In the genomic region with DNA sequence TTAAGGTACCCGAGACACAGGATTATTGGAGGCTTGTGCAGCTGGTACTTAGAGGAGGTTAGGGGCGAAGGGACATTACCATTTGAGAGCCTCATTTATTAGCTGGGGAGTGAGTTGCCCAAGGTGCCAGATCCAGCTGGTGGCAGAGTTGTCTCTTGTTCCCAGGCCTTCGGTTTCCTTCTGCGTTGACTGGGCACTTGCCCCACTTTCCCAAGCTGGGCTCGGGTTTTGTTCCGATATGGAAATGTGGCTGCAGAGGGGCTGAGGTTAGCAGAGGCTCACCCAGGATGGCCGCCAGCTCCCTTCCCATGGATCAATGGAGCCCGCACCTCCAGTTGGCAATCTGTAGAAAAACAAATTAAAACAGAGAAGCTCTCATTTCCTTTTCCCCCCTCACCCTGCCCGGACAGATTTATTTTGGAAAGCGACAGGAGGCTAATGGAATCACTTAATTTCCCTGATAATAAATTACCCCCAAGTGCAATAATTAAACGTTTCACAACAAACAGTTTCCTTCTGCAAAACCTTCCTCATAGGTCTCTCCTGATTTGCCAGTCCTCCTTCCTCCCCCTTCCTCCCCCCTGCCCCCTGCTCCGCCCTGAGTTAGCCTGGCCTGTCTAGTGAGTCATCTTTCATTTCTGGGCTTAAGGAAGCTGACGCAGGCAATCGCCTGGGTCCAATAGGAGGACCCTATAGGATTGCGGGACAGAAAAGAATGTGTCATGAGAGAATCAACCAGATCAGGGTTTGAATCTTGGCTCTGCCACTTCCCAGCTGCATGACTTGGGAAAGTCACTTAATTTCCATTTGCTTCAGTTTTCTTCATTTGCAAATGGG, we compare ENCODE assay signal across 12 cellular contexts. TPM values are rescaled to one million over a fixed set of nuclear protein-coding genes. Genes with fewer than 3 reads are reported as not detected.
DNase-seq lines count a peak whose midpoint lies in the region; ATAC-seq and TF ChIP-seq lines count a peak whose summit lies in the region.
"Had no signal": no experiment of that assay in that cellular context is flagged by ENCODE, and none has a peak within 500 bp of the region (broad histone marks: within the 10 kb centered on the region; RNA-seq: fewer than 3 reads in every experiment).

No MANE protein-coding gene starts in this region.

- H3K27me3 ChIP-seq in IMR-90 (ENCODE audit: control insufficient read depth, insufficient read depth, low read length) (no peaks in the 10 kb centered on the region), adrenal gland (no peaks in the 10 kb centered on the region)
- H3K27me3 ChIP-seq: cardiac muscle cell had no signal

- no peak overlapping the region for H2BK20ac ChIP-seq in IMR-90 (ENCODE audit: low read depth, low read length)

- H2AK9ac ChIP-seq in IMR-90 (replicated peaks; ENCODE audit: low read depth, low read length, poor library complexity): no peak overlapping the region

- no peak overlapping the region for H3K4me2 ChIP-seq in IMR-90 (ENCODE audit: low read depth, low read length)

- H3K14ac ChIP-seq in IMR-90 (replicated peaks; ENCODE audit: low read depth, low read length): no peak overlapping the region

- DNase-seq in Ammon's horn (ENCODE audit: low spot score) (peak; percentile 29), IMR-90 (peak; percentile 12), adrenal gland (peak in 6 of 7 donors; percentile 25 to 62 (median 48)), medulla oblongata (ENCODE audit: extremely low spot score) (peak; percentile 9)
- DNase-seq in activated naive CD4-positive, alpha-beta T cell treated with anti-CD3 and anti-CD28 coated beads, Interleukin-2, amount 50 U/mL, for 16 hours: no peak
- no peak for DNase-seq in stimulated activated naive CD4-positive, alpha-beta T cell treated with Interleukin-2 at 50 U/mL for 16 hours (lab: John Stamatoyannopoulos, UW)
- DNase-seq: activated CD4-positive, alpha-beta T cell treated with anti-CD3 and anti-CD28 coated beads, Interleukin-2, amount 10 ng/mL, durations not matched to agents 24 days and 14 days; COR-L47; NCI-H526 had no signal

- no peak overlapping the region for H3K9ac ChIP-seq in IMR-90 (ENCODE audit: low read depth, low read length)

- H2AFZ ChIP-seq in IMR-90 (replicated peaks; ENCODE audit: low read length, poor library complexity): no peak overlapping the region

- H3K4me3 ChIP-seq in IMR-90 (ENCODE audit: insufficient read depth, low read depth, low read length): no peak overlapping the region
- no peak overlapping the region for H3K4me3 ChIP-seq in adrenal gland
- H3K4me3 ChIP-seq: cardiac muscle cell had no signal

- in situ Hi-C loops in IMR-90 (cut with MboI; ENCODE audit: low sequenced_read_pairs): no loop called here

- H3K9me3 ChIP-seq in IMR-90 (ENCODE audit: control insufficient read depth, insufficient read depth, low read length): no peaks in the 10 kb centered on the region
- H3K9me3 ChIP-seq in adrenal gland (replicated peaks in 1 of 3): no peaks in the 10 kb centered on the region

- no peaks in the 10 kb centered on the region for H3K36me3 ChIP-seq in IMR-90 (ENCODE audit: control insufficient read depth, insufficient read depth, low read length)
- no peaks in the 10 kb centered on the region for H3K36me3 ChIP-seq in adrenal gland (replicated peaks in 1 of 2)
- H3K36me3 ChIP-seq: cardiac muscle cell had no signal

- no peak overlapping the region for H2AK5ac ChIP-seq in IMR-90 (ENCODE audit: low read depth, low read length)

- H4K20me1 ChIP-seq in IMR-90 (ENCODE audit: insufficient read depth, low read length): no peaks in the 10 kb centered on the region

- POLR2A ChIA-PET in IMR-90 (lab: Charles Lee; ENCODE audit: unreplicated experiment): no interaction called here

- H3K56ac ChIP-seq in IMR-90 (ENCODE audit: extremely low read depth, insufficient read depth, low read length): no peak overlapping the region

- no peaks in the 10 kb centered on the region for H3K9me1 ChIP-seq in IMR-90 (ENCODE audit: insufficient read depth, low read length)

- H3K27ac ChIP-seq in IMR-90 (ENCODE audit: insufficient read depth, low read length) (no peak overlapping the region), adrenal gland (no peak overlapping the region)
- H3K27ac ChIP-seq: cardiac muscle cell had no signal

- H3K79me1 ChIP-seq in IMR-90 (ENCODE audit: low read depth in 1 of 2, low read length in 2 of 2): no peaks in the 10 kb centered on the region

- H4K91ac ChIP-seq in IMR-90 (ENCODE audit: insufficient read depth, low read depth, low read length): no peak overlapping the region

- no peak overlapping the region for H4K5ac ChIP-seq in IMR-90 (ENCODE audit: low read depth, low read length)

- intact Hi-C loops in IMR-90 (cut with micrococcal nuclease): no loop called here
- intact Hi-C loops in adrenal gland (cut with DNase I): no loop called here

- no peak overlapping the region for H2BK5ac ChIP-seq in IMR-90 (ENCODE audit: low read depth, low read length, poor library complexity, severe bottlenecking)

- no peak for TF ChIP-seq RAD21 in IMR-90 (IDR thresholded peaks at IDR 0.05; ENCODE audit: low read length)

- 67% methylated on average over 5 of the region's 15 CpGs; no CpG with 5 or more reads in 1 of the 2 experiments for WGBS in IMR-90 (ENCODE audit: extremely low coverage in 2 of 2, insufficient read length in 1 of 2), 2 experiments
- 52 to 58% (median 55%) methylated on average over 14 to 15 of the region's 15 CpGs for WGBS in adrenal gland, 4 donors

- H2BK15ac ChIP-seq in IMR-90 (ENCODE audit: low read depth, low read length): no peak overlapping the region

- TF ChIP-seq CTCF in IMR-90 (conservative IDR thresholded peaks at IDR 0.05; ENCODE audit: low read depth, low read length) (no peak), adrenal gland (IDR thresholded peaks at IDR 0.05) (no peak)

- no peak overlapping the region for H4K8ac ChIP-seq in IMR-90 (ENCODE audit: low read depth in 2 of 2, low read length in 2 of 2)

- H2BK120ac ChIP-seq in IMR-90 (ENCODE audit: low read depth, low read length): no peak overlapping the region

- H3K4me1 ChIP-seq in IMR-90 (ENCODE audit: control insufficient read depth, insufficient read depth, low read length) (no peaks in the 10 kb centered on the region), adrenal gland (replicated peaks in 1 of 2) (no peaks in the 10 kb centered on the region)

- no peak overlapping the region for H3K18ac ChIP-seq in IMR-90 (ENCODE audit: low read depth, low read length)

- TF ChIP-seq POLR2A in IMR-90 (IDR thresholded peaks at IDR 0.05; ENCODE audit: low read depth, low read length): no peak
- TF ChIP-seq POLR2A in adrenal gland (IDR thresholded peaks at IDR 0.05): no peak

- dilution Hi-C loops in IMR-90 (cut with HindIII; ENCODE audit: low sequenced_read_pairs, unreplicated experiment): no loop called here

- CTCF ChIA-PET in IMR-90 (lab: Yijun Ruan, JAX): interaction anchor here (1.1 kb wide), 1 partner anchor 28 kb away, joined by 3 read pairs; no protein-coding TSS in a partner anchor

- no TSS peak for BruUV-seq in IMR-90 (replicated peaks; lab: Mats Ljungman, UMichigan)

- ATAC-seq in IMR-90 (ENCODE audit: low read depth) (peak; percentile 29; the same call in 1 of the 2 replicates), GM19397 (IDR thresholded peaks at IDR 0.05; ENCODE audit: unreplicated experiment) (no peak), GM21367 (IDR thresholded peaks at IDR 0.05; ENCODE audit: unreplicated experiment) (no peak)

- no peak overlapping the region for H3K4ac ChIP-seq in IMR-90 (ENCODE audit: low read depth, low read length)

- no peak overlapping the region for H3K23ac ChIP-seq in IMR-90 (ENCODE audit: low read depth, low read length)

TF ChIP-seq in IMR-90, 13 proteins besides CTCF, POLR2A, EP300 and RAD21:
- TF ChIP-seq NFE2L2 (IDR thresholded peaks at IDR 0.05; ENCODE audit: low read depth, low read length) (no peak), BHLHE40 (IDR thresholded peaks at IDR 0.05; ENCODE audit: low read depth, low read length) (no peak), RFX5 (IDR thresholded peaks at IDR 0.05; ENCODE audit: low read depth, low read length) (no peak), FOS (IDR thresholded peaks at IDR 0.05; ENCODE audit: low read depth, low read length) (no peak), MXI1 (IDR thresholded peaks at IDR 0.05; ENCODE audit: borderline replicate concordance, low read depth, low read length) (no peak), SMC3 (IDR thresholded peaks at IDR 0.05; ENCODE audit: low read depth, low read length) (no peak), CHD1 (IDR thresholded peaks at IDR 0.05; ENCODE audit: low read depth, low read length) (no peak), USF2 (IDR thresholded peaks at IDR 0.05; ENCODE audit: low read depth, low read length) (no peak), CEBPB (IDR thresholded peaks at IDR 0.05; ENCODE audit: low read depth, low read length) (no peak)

RNA-seq across cellular contexts. Expression of gene ADRA2A, which starts 51.7 kb away (rescaled TPM):
- total RNA-seq in IMR-90 (2012; rRNA removed): not detected in 2 replicates
- not detected in 2 replicates for polyA plus RNA-seq in IMR-90 (2012; rRNA removed)
- polyA plus RNA-seq in IMR-90 (2012; cell fraction: cytosol; rRNA removed): not detected in 2 replicates
- 0.03 and 0.05 TPM in 2 replicates for polyA plus RNA-seq in IMR-90 (2012; cell fraction: nucleus; rRNA removed; ENCODE audit: low replicate concordance)
- 1 to 10 TPM; 2.3 to 9.6 (median 3.8) TPM for total RNA-seq in adrenal gland
- polyA plus RNA-seq in adrenal gland: 1 to 10 TPM in 1 of 3 donors, under 1 TPM in 2; 0.32 to 1.0 (median 0.75) TPM
- total RNA-seq: activated CD4-positive, alpha-beta T cell treated with anti-CD3 and anti-CD28 coated beads, Interleukin-2, amount 10 ng/mL, durations not matched to agents 24 days and 14 days had no signal
- polyA plus RNA-seq: cardiac muscle cell had no signal

Comparison
In these comparisons a context has a peak if more than half of its experiments do, and no peak if none do; other contexts are left out.
1. DNase-seq: peak in Ammon's horn (single experiment), IMR-90 (single experiment), adrenal gland (6 of 7) and medulla oblongata (single experiment); none in activated naive CD4-positive, alpha-beta T cell treated with anti-CD3 and anti-CD28 coated beads, Interleukin-2, amount 50 U/mL, for 16 hours (single experiment) and stimulated activated naive CD4-positive, alpha-beta T cell treated with Interleukin-2 at 50 U/mL for 16 hours (single experiment).